ENCODE assay signal across 8 cellular contexts in genomic region chr2:64645014-64645418, GRCh38. TPM values are rescaled to one million over a fixed set of nuclear protein-coding genes. Genes with fewer than 3 reads are reported as not detected.
DNase-seq lines count a peak whose midpoint lies in the region; ATAC-seq and TF ChIP-seq lines count a peak whose summit lies in the region.

No MANE protein-coding gene starts in this region.

- no peaks in the 10 kb centered on the region for H3K9me3 ChIP-seq in endocrine pancreas (ENCODE audit: control insufficient read depth, low read length)
- no peaks in the 10 kb centered on the region for H3K9me3 ChIP-seq in mononuclear cell (ENCODE audit: low read depth, low read length)
- H3K9me3 ChIP-seq in upper lobe of right lung, result no peaks in the 10 kb centered on the region

- H3K36me3 Mint-ChIP-seq in activated naive CD4-positive, alpha-beta T cell treated with anti-CD3 and anti-CD28 coated beads for 36 hours (ENCODE audit: low read depth), result peaks cover 1% of the 10 kb centered on the region
- H3K36me3 Mint-ChIP-seq in T-helper 1 cell treated with Interleukin-12 subunit alpha and Interleukin-12 subunit beta and Interleukin-4 antibody, amounts not matched to agents 30 μg/mL and 1 μg/mL, for 36 hours (ENCODE audit: low read depth), result peaks cover 11% of the 10 kb centered on the region

- intact Hi-C loops in activated naive CD4-positive, alpha-beta T cell treated with anti-CD3 and anti-CD28 coated beads for 36 hours (cut with micrococcal nuclease), result loop anchor here (2.0 kb wide), 1 partner anchor 38 kb away; no protein-coding TSS in a partner anchor
- intact Hi-C loops in upper lobe of right lung (cut with DNase I), result loop anchor here (10.0 kb wide), 2 partner anchors 60 to 220 kb away; no protein-coding TSS in a partner anchor

- no peaks in the 10 kb centered on the region for H3K27me3 Mint-ChIP-seq in activated naive CD4-positive, alpha-beta T cell treated with anti-CD3 and anti-CD28 coated beads for 36 hours (ENCODE audit: low read depth)
- H3K27me3 Mint-ChIP-seq in T-helper 1 cell treated with Interleukin-12 subunit alpha and Interleukin-12 subunit beta and Interleukin-4 antibody, amounts not matched to agents 30 μg/mL and 1 μg/mL, for 36 hours (ENCODE audit: low read depth), result no peaks in the 10 kb centered on the region

- H3K27ac ChIP-seq in upper lobe of right lung, result peak overlapping the region; percentile 88

- no peak for TF ChIP-seq CTCF in upper lobe of right lung (IDR thresholded peaks at IDR 0.05)

- H3K4me1 ChIP-seq in endocrine pancreas (ENCODE audit: control insufficient read depth, insufficient read depth, low read length) (no peaks in the 10 kb centered on the region), mononuclear cell (ENCODE audit: insufficient read depth, low read length) (peaks cover 73% of the 10 kb centered on the region), upper lobe of right lung (peaks cover 43% of the 10 kb centered on the region)

- CTCF ChIA-PET in activated naive CD4-positive, alpha-beta T cell treated with anti-CD3 and anti-CD28 coated beads for 36 hours (lab: Charles Lee), result interaction anchor here (0.6 to 11.2 kb wide), 18 partner anchors 8 to 454 kb away, joined by 3 to 105 read pairs (median 4); partner anchors contain the start of gene SERTAD2

- peak overlapping the region; percentile 87 for H3K27ac Mint-ChIP-seq in activated naive CD4-positive, alpha-beta T cell treated with anti-CD3 and anti-CD28 coated beads for 36 hours
- peak overlapping the region; percentile 91 for H3K27ac Mint-ChIP-seq in T-helper 1 cell treated with Interleukin-12 subunit alpha and Interleukin-12 subunit beta and Interleukin-4 antibody, amounts not matched to agents 30 μg/mL and 1 μg/mL, for 36 hours

- peak; percentile 45 for DNase-seq in activated naive CD4-positive, alpha-beta T cell treated with anti-CD3 and anti-CD28 coated beads for 36 hours
- DNase-seq in activated naive CD4-positive, alpha-beta T cell treated with Interleukin-2 at 50 U/mL for 16 hours, result no peak
- DNase-seq in NCI-H1417 treated with DMSO at 0.1 percent for 48 hours (lab: John Stamatoyannopoulos, UW) (peak; percentile 73), upper lobe of right lung (no peak)

- peak; percentile 64 for ATAC-seq in upper lobe of right lung
- ATAC-seq in HG03139 (IDR thresholded peaks at IDR 0.05; ENCODE audit: unreplicated experiment), result no peak

- H3K4me1 Mint-ChIP-seq in activated naive CD4-positive, alpha-beta T cell treated with anti-CD3 and anti-CD28 coated beads for 36 hours (ENCODE audit: low read depth), result peaks cover 79% of the 10 kb centered on the region
- peaks cover 68% of the 10 kb centered on the region for H3K4me1 Mint-ChIP-seq in T-helper 1 cell treated with Interleukin-12 subunit alpha and Interleukin-12 subunit beta and Interleukin-4 antibody, amounts not matched to agents 30 μg/mL and 1 μg/mL, for 36 hours (ENCODE audit: low read depth)

- no peak overlapping the region for H3K9ac ChIP-seq in endocrine pancreas (ENCODE audit: control insufficient read depth, insufficient read depth, low read length)

- H3K27me3 ChIP-seq in endocrine pancreas (ENCODE audit: control insufficient read depth, insufficient read depth, low read length) (no peaks in the 10 kb centered on the region), mononuclear cell (ENCODE audit: insufficient read depth, low read length) (no peaks in the 10 kb centered on the region), upper lobe of right lung (no peaks in the 10 kb centered on the region)

- H3K4me3 ChIP-seq in endocrine pancreas (ENCODE audit: control insufficient read depth, insufficient read depth, low read length) (peak overlapping the region; percentile 59), mononuclear cell (ENCODE audit: low read length) (peak overlapping the region; percentile 31), upper lobe of right lung (peak overlapping the region; percentile 51)

- H3K9me3 Mint-ChIP-seq in activated naive CD4-positive, alpha-beta T cell treated with anti-CD3 and anti-CD28 coated beads for 36 hours, result no peaks in the 10 kb centered on the region
- no peaks in the 10 kb centered on the region for H3K9me3 Mint-ChIP-seq in T-helper 1 cell treated with Interleukin-12 subunit alpha and Interleukin-12 subunit beta and Interleukin-4 antibody, amounts not matched to agents 30 μg/mL and 1 μg/mL, for 36 hours

- H3K4me3 Mint-ChIP-seq in activated naive CD4-positive, alpha-beta T cell treated with anti-CD3 and anti-CD28 coated beads for 36 hours, result peak overlapping the region; percentile 87
- H3K4me3 Mint-ChIP-seq in T-helper 1 cell treated with Interleukin-12 subunit alpha and Interleukin-12 subunit beta and Interleukin-4 antibody, amounts not matched to agents 30 μg/mL and 1 μg/mL, for 36 hours, result peak overlapping the region; percentile 89

- H3K36me3 ChIP-seq in endocrine pancreas (ENCODE audit: control insufficient read depth, insufficient read depth, low read length) (no peaks in the 10 kb centered on the region), upper lobe of right lung (no peaks in the 10 kb centered on the region)

RNA-seq across cellular contexts. Expression of gene SERTAD2, which starts 8.7 kb away (rescaled TPM):
- total RNA-seq in activated naive CD4-positive, alpha-beta T cell treated with anti-CD3 and anti-CD28 coated beads for 36 hours, result 10 to 100 TPM; 11.4 to 11.6 TPM
- total RNA-seq in mononuclear cell (45.4 TPM), upper lobe of right lung (20.7 TPM)

Comparison
In these comparisons a context has a peak if more than half of its experiments do, and no peak if none do; other contexts are left out.
1. DNase-seq: peak in activated naive CD4-positive, alpha-beta T cell treated with anti-CD3 and anti-CD28 coated beads for 36 hours (single experiment) and NCI-H1417 treated with DMSO at 0.1 percent for 48 hours (single experiment); none in activated naive CD4-positive, alpha-beta T cell treated with Interleukin-2 at 50 U/mL for 16 hours (single experiment) and upper lobe of right lung (single experiment).
2. Peak in every context shown above with its lines, with median percentiles within 50 percentile points of each other: H3K4me3 ChIP-seq.